1 cellular context compared by ENCODE assay signal in the genomic region with DNA sequence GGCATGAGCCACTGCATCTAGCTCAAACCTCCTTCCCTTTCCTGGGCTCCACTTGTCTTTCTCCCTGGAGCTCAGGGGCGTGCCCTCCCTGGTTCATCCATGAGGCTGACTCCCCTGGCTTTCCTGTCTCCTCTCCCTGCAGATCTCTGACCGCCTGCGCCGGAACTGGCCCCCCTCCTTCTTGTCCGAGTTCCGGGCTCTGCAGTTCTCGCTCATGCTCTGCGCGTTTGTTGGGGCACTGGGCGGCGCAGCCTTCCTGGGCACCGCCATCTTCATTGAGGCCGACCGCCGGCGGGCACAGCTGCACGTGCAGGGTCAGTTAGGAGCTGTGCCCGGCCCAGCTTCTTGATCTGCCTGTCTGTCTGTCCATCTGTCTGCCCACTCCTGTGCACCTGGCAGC.
TF ChIP-seq lines count a peak whose summit lies in the region.

No MANE protein-coding gene starts in this region.

TF ChIP-seq in SK-N-SH, 30 proteins besides CTCF, POLR2A, EP300 and RAD21:
- TF ChIP-seq, protein P1, sequence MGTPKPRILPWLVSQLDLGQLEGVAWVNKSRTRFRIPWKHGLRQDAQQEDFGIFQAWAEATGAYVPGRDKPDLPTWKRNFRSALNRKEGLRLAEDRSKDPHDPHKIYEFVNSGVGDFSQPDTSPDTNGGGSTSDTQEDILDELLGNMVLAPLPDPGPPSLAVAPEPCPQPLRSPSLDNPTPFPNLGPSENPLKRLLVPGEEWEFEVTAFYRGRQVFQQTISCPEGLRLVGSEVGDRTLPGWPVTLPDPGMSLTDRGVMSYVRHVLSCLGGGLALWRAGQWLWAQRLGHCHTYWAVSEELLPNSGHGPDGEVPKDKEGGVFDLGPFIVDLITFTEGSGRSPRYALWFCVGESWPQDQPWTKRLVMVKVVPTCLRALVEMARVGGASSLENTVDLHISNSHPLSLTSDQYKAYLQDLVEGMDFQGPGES (IDR thresholded peaks at IDR 0.05; ENCODE audit: low read depth, low read length): no peak
- TF ChIP-seq TEAD4 (IDR thresholded peaks at IDR 0.05; ENCODE audit: borderline replicate concordance, insufficient read depth) (no peak), POLR2AphosphoS5 (IDR thresholded peaks at IDR 0.05; ENCODE audit: low read depth, low read length) (no peak), NFIC (IDR thresholded peaks at IDR 0.05; ENCODE audit: borderline replicate concordance) (no peak), TAF1 (IDR thresholded peaks at IDR 0.05; ENCODE audit: borderline replicate concordance, low read depth, low read length) (no peak), RXRA (IDR thresholded peaks at IDR 0.05; ENCODE audit: borderline replicate concordance, low read depth) (no peak), SIN3A (IDR thresholded peaks at IDR 0.05; ENCODE audit: borderline replicate concordance, low read depth, low read length) (no peak), ELF1 (IDR thresholded peaks at IDR 0.05) (no peak)
- TF ChIP-seq, protein P2, sequence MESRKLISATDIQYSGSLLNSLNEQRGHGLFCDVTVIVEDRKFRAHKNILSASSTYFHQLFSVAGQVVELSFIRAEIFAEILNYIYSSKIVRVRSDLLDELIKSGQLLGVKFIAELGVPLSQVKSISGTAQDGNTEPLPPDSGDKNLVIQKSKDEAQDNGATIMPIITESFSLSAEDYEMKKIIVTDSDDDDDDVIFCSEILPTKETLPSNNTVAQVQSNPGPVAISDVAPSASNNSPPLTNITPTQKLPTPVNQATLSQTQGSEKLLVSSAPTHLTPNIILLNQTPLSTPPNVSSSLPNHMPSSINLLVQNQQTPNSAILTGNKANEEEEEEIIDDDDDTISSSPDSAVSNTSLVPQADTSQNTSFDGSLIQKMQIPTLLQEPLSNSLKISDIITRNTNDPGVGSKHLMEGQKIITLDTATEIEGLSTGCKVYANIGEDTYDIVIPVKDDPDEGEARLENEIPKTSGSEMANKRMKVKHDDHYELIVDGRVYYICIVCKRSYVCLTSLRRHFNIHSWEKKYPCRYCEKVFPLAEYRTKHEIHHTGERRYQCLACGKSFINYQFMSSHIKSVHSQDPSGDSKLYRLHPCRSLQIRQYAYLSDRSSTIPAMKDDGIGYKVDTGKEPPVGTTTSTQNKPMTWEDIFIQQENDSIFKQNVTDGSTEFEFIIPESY (IDR thresholded peaks at IDR 0.05; ENCODE audit: borderline replicate concordance, low read depth): no peak
- TF ChIP-seq, protein P3, sequence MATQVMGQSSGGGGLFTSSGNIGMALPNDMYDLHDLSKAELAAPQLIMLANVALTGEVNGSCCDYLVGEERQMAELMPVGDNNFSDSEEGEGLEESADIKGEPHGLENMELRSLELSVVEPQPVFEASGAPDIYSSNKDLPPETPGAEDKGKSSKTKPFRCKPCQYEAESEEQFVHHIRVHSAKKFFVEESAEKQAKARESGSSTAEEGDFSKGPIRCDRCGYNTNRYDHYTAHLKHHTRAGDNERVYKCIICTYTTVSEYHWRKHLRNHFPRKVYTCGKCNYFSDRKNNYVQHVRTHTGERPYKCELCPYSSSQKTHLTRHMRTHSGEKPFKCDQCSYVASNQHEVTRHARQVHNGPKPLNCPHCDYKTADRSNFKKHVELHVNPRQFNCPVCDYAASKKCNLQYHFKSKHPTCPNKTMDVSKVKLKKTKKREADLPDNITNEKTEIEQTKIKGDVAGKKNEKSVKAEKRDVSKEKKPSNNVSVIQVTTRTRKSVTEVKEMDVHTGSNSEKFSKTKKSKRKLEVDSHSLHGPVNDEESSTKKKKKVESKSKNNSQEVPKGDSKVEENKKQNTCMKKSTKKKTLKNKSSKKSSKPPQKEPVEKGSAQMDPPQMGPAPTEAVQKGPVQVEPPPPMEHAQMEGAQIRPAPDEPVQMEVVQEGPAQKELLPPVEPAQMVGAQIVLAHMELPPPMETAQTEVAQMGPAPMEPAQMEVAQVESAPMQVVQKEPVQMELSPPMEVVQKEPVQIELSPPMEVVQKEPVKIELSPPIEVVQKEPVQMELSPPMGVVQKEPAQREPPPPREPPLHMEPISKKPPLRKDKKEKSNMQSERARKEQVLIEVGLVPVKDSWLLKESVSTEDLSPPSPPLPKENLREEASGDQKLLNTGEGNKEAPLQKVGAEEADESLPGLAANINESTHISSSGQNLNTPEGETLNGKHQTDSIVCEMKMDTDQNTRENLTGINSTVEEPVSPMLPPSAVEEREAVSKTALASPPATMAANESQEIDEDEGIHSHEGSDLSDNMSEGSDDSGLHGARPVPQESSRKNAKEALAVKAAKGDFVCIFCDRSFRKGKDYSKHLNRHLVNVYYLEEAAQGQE (IDR thresholded peaks at IDR 0.05; ENCODE audit: low read depth, low read length): no peak
TF ChIP-seq in SK-N-SH: peak in this region for 0.
